26 cellular contexts compared by ENCODE assay signal in genomic region chr13:51168623-51169022, GRCh38. TPM values are rescaled to one million over a fixed set of nuclear protein-coding genes. Genes with fewer than 3 reads are reported as not detected.
"Had no signal": no experiment of that assay in that cellular context is flagged by ENCODE, and none has a peak within 500 bp of the region (broad histone marks: within the 10 kb centered on the region; RNA-seq: fewer than 3 reads in every experiment).

No MANE protein-coding gene starts in this region.

- H3K4me3 ChIP-seq: colonic mucosa, heart left ventricle, psoas muscle, right lobe of liver, tibial nerve, upper lobe of right lung, vagina had no signal

- ATAC-seq: heart left ventricle; left colon; left ventricle myocardium superior; naive thymus-derived CD4-positive, alpha-beta T cell; psoas muscle; right lobe of liver; stimulated activated effector memory CD8-positive, alpha-beta T cell treated with anti-CD3 and anti-CD28 coated beads, Interleukin-12 subunit alpha, Interleukin-12 subunit beta, amount 100 ng/mL, for 72 hours; stimulated activated naive CD8-positive, alpha-beta T cell treated with anti-CD3 and anti-CD28 coated beads, Interleukin-15, Interleukin-2, amounts not matched to agents 100 U/mL and 50 U/mL, for 24 hours; upper lobe of right lung had no signal

- H3K27me3 ChIP-seq: colonic mucosa, right lobe of liver, tibial nerve, vagina had no signal

- H3K36me3 ChIP-seq: colonic mucosa, heart left ventricle, neutrophil, right lobe of liver, tibial nerve, upper lobe of right lung, vagina had no signal

- H3K4me1 ChIP-seq: colonic mucosa, heart left ventricle, psoas muscle, right lobe of liver, tibial nerve, upper lobe of right lung, vagina had no signal

- H3K27ac ChIP-seq: colonic mucosa, heart left ventricle, neutrophil, psoas muscle, right lobe of liver, tibial nerve, upper lobe of right lung, vagina had no signal

- H3K9me3 ChIP-seq: colonic mucosa, heart left ventricle, neutrophil, psoas muscle, right lobe of liver, tibial nerve, upper lobe of right lung, vagina had no signal

- DNase-seq: colonic mucosa; dermis blood vessel endothelial cell; foreskin melanocyte; heart left ventricle; hippocampal formation; left colon; left ventricle myocardium superior; naive thymus-derived CD4-positive, alpha-beta T cell; nephron progenitor cell; psoas muscle; retina; right lobe of liver; stimulated activated CD4-positive, alpha-beta T cell treated with anti-CD3 and anti-CD28 coated beads, Interleukin-4, amount 100 ng/mL, for 1 hour; stimulated activated CD8-positive, alpha-beta memory T cell treated with anti-CD3 and anti-CD28 coated beads, Interleukin-4, amount 100 ng/mL, for 48 hours; stimulated activated naive CD8-positive, alpha-beta T cell treated with anti-CD3 and anti-CD28 coated beads, Interleukin-15, Interleukin-2, amounts not matched to agents 100 U/mL and 50 U/mL, for 24 hours; upper lobe of right lung had no signal

RNA-seq across cellular contexts. Expression of gene FAM124A, which starts 53.6 kb away (rescaled TPM):
- polyA plus RNA-seq: naive thymus-derived CD4-positive, alpha-beta T cell had no signal

RNA-seq across cellular contexts. Expression of gene C13orf42, which starts 57.5 kb away (rescaled TPM):
- total RNA-seq: colonic mucosa; dermis blood vessel endothelial cell; heart left ventricle; kidney epithelial cell; left colon; left ventricle myocardium superior; lung microvascular endothelial cell; mesenteric fat pad; mononuclear cell; naive thymus-derived CD4-positive, alpha-beta T cell; osteoblast; psoas muscle; right lobe of liver; temporal lobe; tibial nerve; upper lobe of right lung; vagina had no signal
- polyA plus RNA-seq: heart left ventricle; naive thymus-derived CD4-positive, alpha-beta T cell; psoas muscle had no signal
